ENCODE assay signal across 29 cellular contexts in the genomic region with DNA sequence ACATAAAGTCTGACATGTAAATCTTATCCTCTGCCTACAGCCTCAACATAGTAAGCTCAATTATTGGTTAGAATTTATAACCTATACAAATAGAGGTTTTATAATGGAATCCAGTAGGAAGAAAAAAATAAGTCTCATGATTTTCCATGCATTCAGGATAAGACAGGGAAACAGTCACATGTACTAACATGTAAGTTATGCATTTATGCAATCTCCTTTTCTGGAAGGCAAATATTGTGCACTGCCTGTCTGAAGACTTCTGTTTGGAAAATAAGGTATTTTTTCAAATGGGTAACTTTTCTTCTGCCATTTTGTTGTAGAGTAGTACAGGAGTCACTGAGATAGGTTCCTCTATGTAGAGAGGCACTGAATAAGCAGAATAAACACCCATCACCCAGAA.
"Had no signal": no experiment of that assay in that cellular context is flagged by ENCODE, and none has a peak within 500 bp of the region (broad histone marks: within the 10 kb centered on the region; RNA-seq: fewer than 3 reads in every experiment).

No MANE protein-coding gene starts in this region.

- H3K27ac Mint-ChIP-seq: natural killer cell treated with Interleukin-12 subunit alpha and Interleukin-12 subunit beta and Interleukin-15 and Interleukin-18, amount 100 ng/mL, for 72 hours; nephron progenitor cell; progenitor cell of endocrine pancreas; stimulated activated effector memory CD8-positive, alpha-beta T cell treated with anti-CD3 and anti-CD28 coated beads, Interleukin-12 subunit alpha, Interleukin-12 subunit beta, amount 100 ng/mL, for 72 hours; stimulated activated naive B cell treated with anti-CD40 and anti-IgM and Interleukin-4, amounts not matched to agents 10 μg/mL and 1 μg/mL and 100 μg/mL, for 72 hours; stimulated activated naive CD8-positive, alpha-beta T cell treated with anti-CD3 and anti-CD28 coated beads, Interleukin-15, Interleukin-2, amounts not matched to agents 100 ng/mL and 50 ng/mL, for 24 hours had no signal

- ATAC-seq: natural killer cell treated with Interleukin-12 subunit alpha and Interleukin-12 subunit beta and Interleukin-15 and Interleukin-18, amount 100 ng/mL, for 72 hours; psoas muscle; right cardiac atrium; right lobe of liver; stimulated activated effector memory CD8-positive, alpha-beta T cell treated with anti-CD3 and anti-CD28 coated beads, Interleukin-12 subunit alpha, Interleukin-12 subunit beta, amount 100 ng/mL, for 72 hours; stimulated activated naive B cell treated with anti-CD40 and anti-IgM and Interleukin-4, amounts not matched to agents 10 μg/mL and 1 μg/mL and 100 μg/mL, for 72 hours had no signal

- H3K9me3 Mint-ChIP-seq: nephron progenitor cell; neural crest cell; stimulated activated effector memory CD8-positive, alpha-beta T cell treated with anti-CD3 and anti-CD28 coated beads, Interleukin-12 subunit alpha, Interleukin-12 subunit beta, amount 100 ng/mL, for 72 hours; stimulated activated naive B cell treated with anti-CD40 and anti-IgM and Interleukin-4, amounts not matched to agents 10 μg/mL and 1 μg/mL and 100 μg/mL, for 72 hours; stimulated activated naive CD8-positive, alpha-beta T cell treated with anti-CD3 and anti-CD28 coated beads, Interleukin-15, Interleukin-2, amounts not matched to agents 100 ng/mL and 50 ng/mL, for 24 hours had no signal

- H3K79me2 ChIP-seq: parathyroid adenoma had no signal

- H3K4me1 ChIP-seq: parathyroid adenoma, psoas muscle, right lobe of liver, sigmoid colon, stomach, thyroid gland, tibial nerve, upper lobe of left lung, vagina had no signal

- DNase-seq: nephron progenitor cell; occipital lobe; ovary; posterior cingulate gyrus; psoas muscle; right cardiac atrium; right lobe of liver; sigmoid colon; small intestine; stimulated activated CD4-positive, alpha-beta T cell treated with anti-CD3 and anti-CD28 coated beads, Interleukin-15, amount 100 ng/mL, for 24 hours; stimulated activated CD4-positive, alpha-beta T cell treated with anti-CD3 and anti-CD28 coated beads, Interleukin-2, amount 100 ng/mL, for 24 hours; stimulated activated CD4-positive, alpha-beta T cell treated with anti-CD3 and anti-CD28 coated beads, Interleukin-2, amount 100 ng/mL, for 48 hours; stimulated activated CD4-positive, alpha-beta T cell treated with anti-CD3 and anti-CD28 coated beads, Interleukin-4, amount 100 ng/mL, for 24 hours; stimulated activated naive B cell treated with anti-CD40 and anti-IgM and Interleukin-4, amounts not matched to agents 10 μg/mL and 1 μg/mL and 100 μg/mL, for 72 hours; stimulated activated naive CD4-positive, alpha-beta T cell treated with Interleukin-2 at 50 U/mL for 16 hours; stomach; thyroid gland; trophoblast cell; upper lobe of left lung had no signal

- H2AFZ ChIP-seq: parathyroid adenoma had no signal

- H3K27me3 Mint-ChIP-seq: natural killer cell treated with Interleukin-12 subunit alpha and Interleukin-12 subunit beta and Interleukin-15 and Interleukin-18, amount 100 ng/mL, for 72 hours; progenitor cell of endocrine pancreas; stimulated activated naive B cell treated with anti-CD40 and anti-IgM and Interleukin-4, amounts not matched to agents 10 μg/mL and 1 μg/mL and 100 μg/mL, for 72 hours; stimulated activated naive CD8-positive, alpha-beta T cell treated with anti-CD3 and anti-CD28 coated beads, Interleukin-15, Interleukin-2, amounts not matched to agents 100 ng/mL and 50 ng/mL, for 24 hours had no signal

- H3K9ac ChIP-seq: parathyroid adenoma had no signal

- H3K9me3 ChIP-seq: ovary, psoas muscle, right lobe of liver, sigmoid colon, stomach, thoracic aorta, thyroid gland, tibial nerve, upper lobe of left lung, vagina had no signal

- H3K4me3 ChIP-seq: ovary, psoas muscle, right lobe of liver, sigmoid colon, stomach, thoracic aorta, thyroid gland, tibial nerve, upper lobe of left lung, vagina had no signal

- H3K27ac ChIP-seq: ovary, parathyroid adenoma, psoas muscle, right lobe of liver, sigmoid colon, stomach, thoracic aorta, thyroid gland, tibial nerve, upper lobe of left lung, vagina had no signal

- H3K27me3 ChIP-seq: ovary, right lobe of liver, sigmoid colon, stomach, thyroid gland, tibial nerve, upper lobe of left lung, vagina had no signal

- H3K36me3 Mint-ChIP-seq: natural killer cell treated with Interleukin-12 subunit alpha and Interleukin-12 subunit beta and Interleukin-15 and Interleukin-18, amount 100 ng/mL, for 72 hours; stimulated activated effector memory CD8-positive, alpha-beta T cell treated with anti-CD3 and anti-CD28 coated beads, Interleukin-12 subunit alpha, Interleukin-12 subunit beta, amount 100 ng/mL, for 72 hours; stimulated activated naive B cell treated with anti-CD40 and anti-IgM and Interleukin-4, amounts not matched to agents 10 μg/mL and 1 μg/mL and 100 μg/mL, for 72 hours had no signal

- H3K4me1 Mint-ChIP-seq: stimulated activated effector memory CD8-positive, alpha-beta T cell treated with anti-CD3 and anti-CD28 coated beads, Interleukin-12 subunit alpha, Interleukin-12 subunit beta, amount 100 ng/mL, for 72 hours; stimulated activated naive B cell treated with anti-CD40 and anti-IgM and Interleukin-4, amounts not matched to agents 10 μg/mL and 1 μg/mL and 100 μg/mL, for 72 hours had no signal

- H3K36me3 ChIP-seq: ovary, right lobe of liver, sigmoid colon, stomach, thoracic aorta, thyroid gland, tibial nerve, upper lobe of left lung, vagina had no signal

- H3K4me3 Mint-ChIP-seq: natural killer cell treated with Interleukin-12 subunit alpha and Interleukin-12 subunit beta and Interleukin-15 and Interleukin-18, amount 100 ng/mL, for 72 hours; nephron progenitor cell; neural crest cell; stimulated activated effector memory CD8-positive, alpha-beta T cell treated with anti-CD3 and anti-CD28 coated beads, Interleukin-12 subunit alpha, Interleukin-12 subunit beta, amount 100 ng/mL, for 72 hours; stimulated activated naive B cell treated with anti-CD40 and anti-IgM and Interleukin-4, amounts not matched to agents 10 μg/mL and 1 μg/mL and 100 μg/mL, for 72 hours; stimulated activated naive CD8-positive, alpha-beta T cell treated with anti-CD3 and anti-CD28 coated beads, Interleukin-15, Interleukin-2, amounts not matched to agents 100 ng/mL and 50 ng/mL, for 24 hours had no signal

- FAIRE-seq: small intestine, urothelium cell line had no signal
